Comparison of ENCODE assay signal across 8 cellular contexts in the genomic region with DNA sequence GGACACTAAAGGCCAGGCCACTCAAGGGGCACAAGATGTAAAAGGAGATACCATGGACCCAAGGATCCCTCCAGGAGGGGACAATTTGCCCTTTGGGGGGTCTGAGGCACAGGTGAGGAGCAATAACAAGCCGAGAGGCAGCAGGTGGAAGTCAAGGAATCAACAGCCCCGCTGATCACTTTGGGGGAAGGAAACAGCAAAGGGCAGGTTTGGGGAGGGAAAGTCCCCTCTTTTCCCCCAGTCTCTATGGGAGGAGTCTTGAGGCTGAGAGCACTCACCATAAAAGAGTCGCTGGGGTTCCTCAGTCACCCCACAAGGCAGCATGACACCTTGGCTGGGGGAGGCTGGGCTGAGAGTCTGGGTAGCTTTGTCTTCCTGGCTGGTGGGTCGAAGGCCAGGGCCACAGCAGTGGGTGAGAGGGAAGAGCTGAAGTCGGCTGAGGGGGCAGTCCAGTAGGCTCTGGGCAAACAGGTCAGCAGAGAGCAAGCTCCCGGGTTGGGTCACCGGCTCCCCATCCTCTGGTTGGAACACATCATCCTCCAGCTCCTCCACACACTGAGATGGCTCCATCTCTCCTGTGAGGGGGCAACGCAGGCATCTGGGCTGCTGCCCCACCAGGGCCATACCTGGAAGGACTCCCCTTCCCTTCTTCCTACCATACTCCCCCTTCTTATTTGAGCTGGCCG. TPM values are rescaled to one million over a fixed set of nuclear protein-coding genes. Genes with fewer than 3 reads are reported as not detected.
A peak's percentile ranks its signal among the peaks of the same experiment; 100 is the strongest.
DNase-seq lines count a peak whose midpoint lies in the region; ATAC-seq, FAIRE-seq and TF ChIP-seq lines count a peak whose summit lies in the region.

No MANE protein-coding gene starts in this region.

- peak overlapping the region; percentile 94 for H2AFZ ChIP-seq in K562 (ENCODE audit: low read depth, low read length)

- POLR2A ChIA-PET in GM10248 (lab: Yijun Ruan, JAX) (interaction anchor here (0.9 to 4.0 kb wide), 5 partner anchors 8 to 59 kb away, joined by 4 to 25 read pairs (median 5); no protein-coding TSS in a partner anchor), K562 (lab: Yijun Ruan, JAX) (interaction anchor here (0.6 to 2.6 kb wide), 9 partner anchors 9 to 266 kb away, joined by 3 to 30 read pairs (median 4); no protein-coding TSS in a partner anchor)

- H3K4me3 ChIP-seq in K562 (no peak overlapping the region), rectal smooth muscle tissue (ENCODE audit: low read length) (peak overlapping the region; percentile 52)

- in situ Hi-C loops in K562 (cut with MboI) = no loop called here

- peaks cover 3% of the 10 kb centered on the region for H3K9me1 ChIP-seq in K562 (ENCODE audit: control insufficient read depth, insufficient read depth, low read length)

- TF ChIP-seq RAD21 in K562 (CRISPR knock-in tag; conservative IDR thresholded peaks at IDR 0.05 in 1 of 2, IDR thresholded peaks at IDR 0.05 in 1 of 2) = no peak

- peak overlapping the region; percentile 86 to 99 (median 97) for H3K27ac Mint-ChIP-seq in IgD-negative memory B cell

- peaks cover 13% of the 10 kb centered on the region for H3K36me3 Mint-ChIP-seq in IgD-negative memory B cell

- FAIRE-seq in K562 (lab: Jason Lieb, UNC) = no peak

- H3K27ac ChIP-seq in K562 (ENCODE audit: extremely low read depth, low read depth, low read length) (peak overlapping the region; percentile 37), rectal smooth muscle tissue (ENCODE audit: low read depth, low read length) (peak overlapping the region; percentile 88)

- intact Hi-C loops in K562 (cut with micrococcal nuclease) = loop anchor here (2.0 kb wide), 2 partner anchors 25 to 61 kb away; no protein-coding TSS in a partner anchor

- no peaks in the 10 kb centered on the region for H3K79me2 ChIP-seq in K562 (ENCODE audit: control insufficient read depth, insufficient read depth, low read length)

- peak; percentile 55 for DNase-seq in GM10248 (ENCODE audit: extremely low spot score)
- no peak for DNase-seq in K562 (ENCODE audit: extremely low read depth in 1 of 4, low spot score in 3 of 4)
- no peak for DNase-seq in NCI-H510A treated with DMSO at 0.1 percent for 48 hours (lab: John Stamatoyannopoulos, UW)
- no peak for DNase-seq in NCI-H774 (lab: John Stamatoyannopoulos, UW)
- DNase-seq in GDM1 (lab: John Stamatoyannopoulos, UW) = no peak

- peak overlapping the region; percentile 67 for H3K4me2 ChIP-seq in K562 (ENCODE audit: insufficient read depth, low read length)

- H3K9me3 Mint-ChIP-seq in IgD-negative memory B cell = no peaks in the 10 kb centered on the region

- H4K20me1 ChIP-seq in K562 (replicated peaks; ENCODE audit: control insufficient read depth, insufficient read depth, low read length) = no peaks in the 10 kb centered on the region

- H3K4me1 ChIP-seq in K562 (replicated peaks in 1 of 2; ENCODE audit: control insufficient read depth in 2 of 2, insufficient read depth in 2 of 2, low read length in 2 of 2) (peaks cover 47 to 57% of the 10 kb centered on the region in 2 experiments), rectal smooth muscle tissue (ENCODE audit: control insufficient read depth, insufficient read depth, low read length) (peaks cover 61% of the 10 kb centered on the region)

- no peak for TF ChIP-seq POLR2A in K562 (conservative IDR thresholded peaks at IDR 0.05)

- peak overlapping the region; percentile 43 to 69 for H3K9ac ChIP-seq in K562 (ENCODE audit: insufficient read depth in 1 of 2, low read depth in 2 of 2, low read length in 2 of 2)
- H3K9ac ChIP-seq in rectal smooth muscle tissue (ENCODE audit: low read length) = no peak overlapping the region

- peaks cover 39 to 60% (median 59%) of the 10 kb centered on the region in 3 donors for H3K4me1 Mint-ChIP-seq in IgD-negative memory B cell

- TF ChIP-seq CTCF in GM10248 (IDR thresholded peaks at IDR 0.05; ENCODE audit: control extremely low read depth, extremely low read depth, low read depth, missing control alignments) (no peak), K562 (IDR thresholded peaks at IDR 0.05 in 2 of 3, conservative IDR thresholded peaks at IDR 0.05 in 1 of 3; ENCODE audit: insufficient read depth in 2 of 3, low read depth in 1 of 3, low read length in 3 of 3) (no peak)

- H3K4me3 Mint-ChIP-seq in IgD-negative memory B cell = peak overlapping the region; percentile 82 to 98 (median 94)

- CTCF ChIA-PET in GM10248 (lab: Yijun Ruan, JAX) (interaction anchor here (0.6 to 28.6 kb wide), 27 partner anchors 1 to 284 kb away, joined by 3 to 511 read pairs (median 6); a partner anchor contains a TSS), K562 (lab: Yijun Ruan, JAX; ENCODE audit: low intra/inter-chr PET ratio) (interaction anchor here (1.9 kb wide), 1 partner anchor 61 kb away, joined by 7 read pairs; no protein-coding TSS in a partner anchor)

- H3K9me3 ChIP-seq in K562 (replicated peaks; ENCODE audit: control insufficient read depth, insufficient read depth, low read depth, low read length) = no peaks in the 10 kb centered on the region

- TF ChIP-seq EP300 in K562 (IDR thresholded peaks at IDR 0.05; ENCODE audit: low read length) = no peak

- H3K27me3 ChIP-seq in K562 (ENCODE audit: control insufficient read depth in 2 of 2, insufficient read depth in 2 of 2, low read length in 2 of 2) = no peaks in the 10 kb centered on the region
- H3K27me3 ChIP-seq in rectal smooth muscle tissue (ENCODE audit: control insufficient read depth, insufficient read depth, low read length) = no peaks in the 10 kb centered on the region

- WGBS in K562 (ENCODE audit: insufficient coverage, low coverage, missing lambda C conversion rate) = 67% methylated on average over 8 of the region's 9 CpGs

- BruUV-seq in K562 (replicated peaks; lab: Mats Ljungman, UMichigan) = no TSS peak

- ATAC-seq in K562 (no peak), GM18858 (IDR thresholded peaks at IDR 0.05; ENCODE audit: unreplicated experiment) (no peak)

- H3K27me3 Mint-ChIP-seq in IgD-negative memory B cell = no peaks in the 10 kb centered on the region

- no peaks in the 10 kb centered on the region for H3K36me3 ChIP-seq in K562 (ENCODE audit: control insufficient read depth, insufficient read depth, low read length)
- H3K36me3 ChIP-seq in rectal smooth muscle tissue (ENCODE audit: control insufficient read depth, insufficient read depth, low read length) = peaks cover 3% of the 10 kb centered on the region

TF ChIP-seq in K562, 482 proteins besides CTCF, POLR2A, EP300 and RAD21:
- TF ChIP-seq KDM4B (IDR thresholded peaks at IDR 0.05; ENCODE audit: borderline replicate concordance in 2 of 2, low read depth in 1 of 2) (no peak), ZNF12 (CRISPR knock-in tag; IDR thresholded peaks at IDR 0.05) (0 out of 2 replicates have a peak, but pooled peaks have one; percentile 9)
- TF ChIP-seq, protein P1, sequence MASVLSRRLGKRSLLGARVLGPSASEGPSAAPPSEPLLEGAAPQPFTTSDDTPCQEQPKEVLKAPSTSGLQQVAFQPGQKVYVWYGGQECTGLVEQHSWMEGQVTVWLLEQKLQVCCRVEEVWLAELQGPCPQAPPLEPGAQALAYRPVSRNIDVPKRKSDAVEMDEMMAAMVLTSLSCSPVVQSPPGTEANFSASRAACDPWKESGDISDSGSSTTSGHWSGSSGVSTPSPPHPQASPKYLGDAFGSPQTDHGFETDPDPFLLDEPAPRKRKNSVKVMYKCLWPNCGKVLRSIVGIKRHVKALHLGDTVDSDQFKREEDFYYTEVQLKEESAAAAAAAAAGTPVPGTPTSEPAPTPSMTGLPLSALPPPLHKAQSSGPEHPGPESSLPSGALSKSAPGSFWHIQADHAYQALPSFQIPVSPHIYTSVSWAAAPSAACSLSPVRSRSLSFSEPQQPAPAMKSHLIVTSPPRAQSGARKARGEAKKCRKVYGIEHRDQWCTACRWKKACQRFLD (CRISPR knock-in tag; IDR thresholded peaks at IDR 0.05) = 0 out of 2 replicates have a peak, but pooled peaks have one; percentile 9

RNA-seq across cellular contexts. Expression of a gene that starts 3.0 kb away (rescaled TPM):
- polyA plus RNA-seq in IgD-negative memory B cell = 5.8 TPM
- total RNA-seq in K562 (2011; cell fraction: chromatin; rRNA removed; ENCODE audit: low replicate concordance) = 0.58 and 3.5 TPM in 2 replicates
- total RNA-seq in K562 (2011; cell fraction: nucleolus; rRNA removed) = 2.5 and 2.8 TPM in 2 replicates
- total RNA-seq in K562 (2011; cell fraction: nucleoplasm; rRNA removed) = 0.81 and 1.7 TPM in 2 replicates
- 0.41 and 0.59 TPM in 2 replicates for total RNA-seq in K562 (2014; rRNA removed)
- total RNA-seq in K562 (2014; rRNA removed; fragmentation: Illumina TruSeq; extraction: Trizol) = 0.25 and 0.32 TPM in 2 replicates
- 0.19 and 0.29 TPM in 2 replicates for total RNA-seq in K562 (2015; rRNA removed; fragmentation: Illumina TruSeq; extraction: Trizol)
- total RNA-seq in K562 (2021) = 0.56 and 0.91 TPM in 2 replicates
- 0.35 and 0.59 TPM in 2 replicates for polyA plus RNA-seq in K562 (2011; rRNA removed)
- 0.49 and 0.56 TPM in 2 replicates for polyA plus RNA-seq in K562 (2011; cell fraction: cytosol; rRNA removed)
- polyA plus RNA-seq in K562 (2011; cell fraction: nucleus; rRNA removed) = 0.76 and 0.92 TPM in 2 replicates
- 0.53 and 3.8 TPM in 2 replicates for polyA plus RNA-seq in K562 (2012)
- polyA plus RNA-seq in K562 (2014; fragmentation: Illumina TruSeq; extraction: Trizol) = 0.52 and 0.87 TPM in 2 replicates
- polyA plus RNA-seq in K562 (2014; fragmentation: Nextera tagmentation; extraction: Ambion mirVana) = not detected
- 0.82 and 0.86 TPM in 2 replicates for polyA plus RNA-seq in K562 (2014; rRNA removed)
- 0.54 and 1.1 TPM in 2 replicates for polyA minus RNA-seq in K562 (2011; rRNA and poly(A)+ RNA removed)
- 1.2 TPM in 1 of 2 replicates, not detected in the other for polyA minus RNA-seq in K562 (2011; cell fraction: cytosol; rRNA and poly(A)+ RNA removed)
- polyA minus RNA-seq in K562 (2011; cell fraction: nucleus; rRNA and poly(A)+ RNA removed) = 0.40 and 1.00 TPM in 2 replicates

RNA-seq across cellular contexts. Expression of a gene that starts 55.2 kb away (rescaled TPM):
- polyA plus RNA-seq in IgD-negative memory B cell (0.55 TPM), K562 (2011; rRNA removed) (113 and 118 TPM in 2 replicates), K562 (2014; fragmentation: Illumina TruSeq; extraction: Trizol) (92.6 and 105 TPM in 2 replicates), K562 (2014; fragmentation: Nextera tagmentation; extraction: Ambion mirVana) (10 to 100 TPM; 28.7 to 43.3 TPM), K562 (2014; rRNA removed) (93.4 and 94.2 TPM in 2 replicates)
- total RNA-seq in K562 (2011; cell fraction: chromatin; rRNA removed; ENCODE audit: low replicate concordance) = 100 and 246 TPM in 2 replicates
- 43.7 and 56.3 TPM in 2 replicates for total RNA-seq in K562 (2011; cell fraction: nucleolus; rRNA removed)
- 69.7 and 78.0 TPM in 2 replicates for total RNA-seq in K562 (2011; cell fraction: nucleoplasm; rRNA removed)
- total RNA-seq in K562 (2014; rRNA removed) (73.1 and 79.1 TPM in 2 replicates), K562 (2014; rRNA removed; fragmentation: Illumina TruSeq; extraction: Trizol) (89.7 and 95.5 TPM in 2 replicates), K562 (2015; rRNA removed; fragmentation: Illumina TruSeq; extraction: Trizol) (81.0 and 82.2 TPM in 2 replicates), K562 (2021) (72.8 and 75.6 TPM in 2 replicates)
- polyA plus RNA-seq in K562 (2011; cell fraction: cytosol; rRNA removed) = 21.6 and 38.9 TPM in 2 replicates
- 208 and 313 TPM in 2 replicates for polyA plus RNA-seq in K562 (2011; cell fraction: nucleus; rRNA removed)
- polyA plus RNA-seq in K562 (2012) = 46.2 and 52.2 TPM in 2 replicates
- polyA minus RNA-seq in K562 (2011; rRNA and poly(A)+ RNA removed) = 80.8 and 91.4 TPM in 2 replicates
- 26.2 and 37.5 TPM in 2 replicates for polyA minus RNA-seq in K562 (2011; cell fraction: cytosol; rRNA and poly(A)+ RNA removed)
- polyA minus RNA-seq in K562 (2011; cell fraction: nucleus; rRNA and poly(A)+ RNA removed) = 50.5 and 120 TPM in 2 replicates

Comparison
In these comparisons a context has a peak if more than half of its experiments do, and no peak if none do; other contexts are left out.
1. RNA of a gene that starts 55.2 kb away (polyA plus RNA-seq): 21.6 to 313 TPM in K562; 0.55 TPM in IgD-negative memory B cell (single experiment); every median in the first group is over 10 times any median in the second.